ENCODE assay signal across 22 cellular contexts in the genomic region with DNA sequence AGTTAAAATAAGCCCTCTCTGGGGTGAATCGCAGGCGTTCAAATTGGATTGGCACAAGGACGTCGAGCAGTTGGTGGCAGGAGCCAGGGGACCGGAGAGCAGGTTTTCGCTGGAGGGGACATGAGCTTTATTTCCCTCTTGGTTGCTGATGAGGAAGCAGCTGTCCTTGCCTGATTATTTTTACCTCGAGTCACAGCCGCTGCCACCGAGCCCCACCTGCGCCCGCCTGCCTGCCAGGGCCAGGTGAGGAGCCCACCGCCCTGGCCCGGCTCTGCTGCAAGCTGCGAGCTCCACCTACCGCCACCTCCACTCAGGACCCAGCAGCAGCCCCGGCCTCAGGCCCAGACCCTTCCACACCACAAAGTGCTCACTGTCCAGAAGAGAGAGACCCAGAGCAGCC. TPM values are rescaled to one million over a fixed set of nuclear protein-coding genes. Genes with fewer than 3 reads are reported as not detected.
A peak's percentile ranks its signal among the peaks of the same experiment; 100 is the strongest.
DNase-seq lines count a peak whose midpoint lies in the region; ATAC-seq and TF ChIP-seq lines count a peak whose summit lies in the region.
"Had no signal": no experiment of that assay in that cellular context is flagged by ENCODE, and none has a peak within 500 bp of the region (broad histone marks: within the 10 kb centered on the region; RNA-seq: fewer than 3 reads in every experiment).

No MANE protein-coding gene starts in this region.

- no peaks in the 10 kb centered on the region for H3K4me1 ChIP-seq in left lung
- H3K4me1 ChIP-seq in spleen, result no peaks in the 10 kb centered on the region
- no peaks in the 10 kb centered on the region for H3K4me1 ChIP-seq in testis
- no peaks in the 10 kb centered on the region for H3K4me1 ChIP-seq in heart right ventricle
- H3K4me1 ChIP-seq: BE2C had no signal

- H3K27me3 ChIP-seq in left lung (peaks cover 0 to 46% of the 10 kb centered on the region in 2 donors), spleen (replicated peaks in 1 of 7) (peaks cover 0 to 25% (median 0%) of the 10 kb centered on the region in 7 donors), testis (no peaks in the 10 kb centered on the region), heart right ventricle (peaks cover 0 to 8% (median 3%) of the 10 kb centered on the region in 7 donors)
- H3K27me3 ChIP-seq: BE2C had no signal

- WGBS in spleen, 5 donors, result 23 to 57% (median 37%) methylated on average over 15 to 16 of the region's 16 CpGs
- WGBS in testis, 2 donors, result 86 to 89% methylated on average over 16 of the region's 16 CpGs
- 79 to 82% methylated on average over 15 to 16 of the region's 16 CpGs for WGBS in heart right ventricle, 2 donors

- DNase-seq in activated effector memory CD4-positive, alpha-beta T cell treated with anti-CD3 and anti-CD28 coated beads, Interleukin-2, amount 50 U/mL, for 16 hours, result peak; percentile 33
- no peak for DNase-seq in activated effector memory CD4-positive, alpha-beta T cell treated with Interleukin-2 at 50 U/mL for 16 hours
- DNase-seq in NCI-H82 treated with DMSO at 0.1 percent for 48 hours (lab: John Stamatoyannopoulos, UW; ENCODE audit: unreplicated experiment), result peak; percentile 29
- peak; percentile 11 to 47 for DNase-seq in left lung
- peak; percentile 49 for DNase-seq in spleen
- DNase-seq in testis, result no peak
- DNase-seq in heart right ventricle, result no peak
- no peak for DNase-seq in DMS114 treated with DMSO at 0.1 percent for 48 hours (lab: John Stamatoyannopoulos, UW; ENCODE audit: unreplicated experiment)
- DNase-seq: BE2C; CD4-positive, alpha-beta memory T cell; DMS53; EL; H7; NCI-H1417 treated with DMSO at 0.1 percent for 48 hours; NCI-H187 treated with DMSO at 0.1 percent for 48 hours; NCI-H345; NCI-H524 treated with DMSO at 0.1 percent for 48 hours; NK-92 treated with Interleukin-12 subunit alpha and Interleukin-12 subunit beta, amount 100 ng/mL, for 24 hours had no signal

- ATAC-seq in left lung, result no peak
- ATAC-seq in heart right ventricle, result no peak

- H3K36me3 ChIP-seq in left lung, result no peaks in the 10 kb centered on the region
- H3K36me3 ChIP-seq in spleen, result no peaks in the 10 kb centered on the region
- H3K36me3 ChIP-seq in testis (ENCODE audit: low read depth, missing control alignments), result no peaks in the 10 kb centered on the region
- H3K36me3 ChIP-seq in heart right ventricle, result no peaks in the 10 kb centered on the region
- H3K36me3 ChIP-seq: BE2C had no signal

- H3K4me3 ChIP-seq in left lung (no peak overlapping the region), spleen (no peak overlapping the region), testis (no peak overlapping the region), heart right ventricle (no peak overlapping the region)
- H3K4me3 ChIP-seq: SK-N-MC had no signal

- TF ChIP-seq POLR2A in spleen (IDR thresholded peaks at IDR 0.05), result no peak
- no peak for TF ChIP-seq POLR2A in testis (IDR thresholded peaks at IDR 0.05)

- intact Hi-C loops in left lung (cut with DNase I) (no loop called here), spleen (cut with DNase I; ENCODE audit: low total_unique reads) (no loop called here), testis (cut with DNase I; ENCODE audit: low total_unique reads) (no loop called here), heart right ventricle (cut with DNase I) (no loop called here)

- H3K9me3 ChIP-seq in left lung, result peaks cover 0 to 4% of the 10 kb centered on the region in 2 donors
- H3K9me3 ChIP-seq in spleen, result peaks cover 0 to 16% (median 12%) of the 10 kb centered on the region in 8 donors
- no peaks in the 10 kb centered on the region for H3K9me3 ChIP-seq in testis
- H3K9me3 ChIP-seq in heart right ventricle, result peaks cover 0 to 6% (median 0%) of the 10 kb centered on the region in 11 donors
- H3K9me3 ChIP-seq: BE2C had no signal

- H3K27ac ChIP-seq in left lung (no peak overlapping the region), spleen (no peak overlapping the region), testis (no peak overlapping the region), heart right ventricle (no peak overlapping the region)
- H3K27ac ChIP-seq: SK-N-MC had no signal

- no peak for TF ChIP-seq CTCF in left lung (IDR thresholded peaks at IDR 0.05)
- TF ChIP-seq CTCF in spleen (IDR thresholded peaks at IDR 0.05 in 8 of 11, conservative IDR thresholded peaks at IDR 0.05 in 3 of 11), result no peak
- no peak for TF ChIP-seq CTCF in testis (IDR thresholded peaks at IDR 0.05)
- TF ChIP-seq CTCF in heart right ventricle (IDR thresholded peaks at IDR 0.05), result no peak

RNA-seq across cellular contexts. Expression of a gene that starts 9.0 kb away (rescaled TPM):
- total RNA-seq in left lung, result not detected
- under 1 TPM in 4 of 7 donors, not detected in 3; 0.18 to 0.50 (median 0.33) TPM for total RNA-seq in spleen
- polyA plus RNA-seq in spleen, result under 1 TPM in 1 of 3 donors, not detected in 2; 0.15 TPM
- total RNA-seq in testis, result under 1 TPM; 0.31 to 0.74 TPM
- 1.5 TPM for polyA plus RNA-seq in testis (ENCODE audit: insufficient read depth, low read depth, low replicate concordance)
- total RNA-seq in heart right ventricle, result under 1 TPM in 1 of 10 donors, not detected in 9; 0.68 TPM
- polyA plus RNA-seq in heart right ventricle, result under 1 TPM in 1 of 2 donors, not detected in 1; 0.03 TPM
- total RNA-seq: CD4-positive, alpha-beta memory T cell; H7; HT-29; M059J; OCI-LY7 had no signal
- polyA plus RNA-seq: CD4-positive, alpha-beta memory T cell had no signal

RNA-seq across cellular contexts. Expression of a gene that starts 26.0 kb away (rescaled TPM):
- total RNA-seq in left lung, result 100 to 1,000 TPM in 1 of 2 donors, 10 to 100 TPM in 1; 86.3 to 128 TPM
- total RNA-seq in spleen, result 100 to 1,000 TPM in 3 of 7 donors, 10 to 100 TPM in 4; 71.3 to 123 (median 82.6) TPM
- 100 to 1,000 TPM; 113 to 143 (median 115) TPM for polyA plus RNA-seq in spleen
- 100 to 1,000 TPM; 156 to 188 TPM for total RNA-seq in testis
- polyA plus RNA-seq in testis (ENCODE audit: insufficient read depth, low read depth, low replicate concordance), result 310 TPM
- 100 to 1,000 TPM; 148 to 182 (median 162) TPM for total RNA-seq in heart right ventricle
- polyA plus RNA-seq in heart right ventricle, result 100 to 1,000 TPM; 252 to 308 TPM

Comparison
In these comparisons a context has a peak if more than half of its experiments do, and no peak if none do; other contexts are left out.
1. DNase-seq: peak in activated effector memory CD4-positive, alpha-beta T cell treated with anti-CD3 and anti-CD28 coated beads, Interleukin-2, amount 50 U/mL, for 16 hours (single experiment), NCI-H82 treated with DMSO at 0.1 percent for 48 hours (single experiment), left lung (2 of 2) and spleen (single experiment); none in activated effector memory CD4-positive, alpha-beta T cell treated with Interleukin-2 at 50 U/mL for 16 hours (single experiment), testis (single experiment), heart right ventricle (0 of 2) and DMS114 treated with DMSO at 0.1 percent for 48 hours (single experiment).